1 cellular context compared by ENCODE assay signal in the genomic region with DNA sequence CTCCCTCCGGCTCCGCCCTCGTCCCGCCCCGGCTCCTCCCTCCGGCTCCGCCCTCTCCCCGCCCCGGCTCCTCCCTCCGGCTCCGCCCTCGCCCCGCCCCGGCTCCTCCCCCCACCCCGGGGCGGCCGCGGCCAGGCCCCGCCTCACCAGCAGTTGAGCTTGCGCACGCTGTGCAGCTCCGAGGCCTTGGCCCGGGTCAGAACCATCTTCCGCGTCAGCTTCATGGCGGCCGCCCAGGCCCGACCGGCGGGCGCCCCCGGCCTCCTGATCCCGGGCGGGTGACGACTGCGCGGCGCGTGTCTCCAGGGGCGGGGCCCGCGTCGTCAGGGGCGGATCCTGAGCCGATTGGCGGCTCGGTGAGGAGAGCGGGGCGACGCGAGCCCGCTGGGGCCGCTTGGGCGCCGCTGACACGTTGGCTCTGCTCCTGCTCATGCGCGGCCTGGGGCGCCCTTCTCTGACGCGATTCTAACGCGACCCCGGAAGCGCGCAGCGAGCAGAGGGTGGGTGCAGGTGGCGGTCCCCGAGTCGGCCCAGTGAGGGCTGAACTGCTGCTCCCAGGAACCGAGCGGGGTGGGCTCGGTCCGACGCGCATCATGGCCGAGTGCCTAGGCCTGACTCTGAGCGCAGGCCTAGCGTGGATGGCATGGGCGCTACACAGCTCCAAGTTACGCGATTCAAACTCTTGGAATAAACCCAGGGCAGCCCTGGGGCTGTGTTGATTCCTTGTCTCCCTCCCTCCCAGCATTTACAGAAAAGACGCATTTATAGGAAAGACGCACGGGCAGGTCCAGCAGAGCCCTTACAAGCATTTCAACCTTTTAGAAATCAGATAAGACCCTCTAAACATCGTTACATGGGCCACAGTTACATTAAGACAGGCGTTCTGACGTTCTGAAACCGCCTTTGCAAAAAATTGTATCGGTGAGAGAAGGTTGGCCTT.
TF ChIP-seq lines count a peak whose summit lies in the region.

Gene CFAP410, minus strand, starts transcription at position 420 of the 940 bp plus-strand sequence. Its CDS starts 196 bp downstream, at position 224.

TF ChIP-seq in K562, 482 proteins besides CTCF, POLR2A, EP300 and RAD21 (continued from another document and continues in another):
- TF ChIP-seq, protein P1, sequence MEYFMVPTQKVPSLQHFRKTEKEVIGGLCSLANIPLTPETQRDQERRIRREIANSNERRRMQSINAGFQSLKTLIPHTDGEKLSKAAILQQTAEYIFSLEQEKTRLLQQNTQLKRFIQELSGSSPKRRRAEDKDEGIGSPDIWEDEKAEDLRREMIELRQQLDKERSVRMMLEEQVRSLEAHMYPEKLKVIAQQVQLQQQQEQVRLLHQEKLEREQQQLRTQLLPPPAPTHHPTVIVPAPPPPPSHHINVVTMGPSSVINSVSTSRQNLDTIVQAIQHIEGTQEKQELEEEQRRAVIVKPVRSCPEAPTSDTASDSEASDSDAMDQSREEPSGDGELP (CRISPR knock-in tag; IDR thresholded peaks at IDR 0.05; ENCODE audit: borderline replicate concordance) = peak; percentile 90
- TF ChIP-seq TOE1 (IDR thresholded peaks at IDR 0.05; ENCODE audit: borderline replicate concordance) (no peak), TOE1 (CRISPR knock-in tag; IDR thresholded peaks at IDR 0.05; ENCODE audit: borderline replicate concordance, low read depth) (no peak), ZNF717 (CRISPR knock-in tag; IDR thresholded peaks at IDR 0.05) (no peak), CREM (IDR thresholded peaks at IDR 0.05; ENCODE audit: low read depth) (peak; percentile 100), STAT5B (CRISPR knock-in tag; IDR thresholded peaks at IDR 0.05) (no peak), MTA1 (IDR thresholded peaks at IDR 0.05; ENCODE audit: borderline replicate concordance) (peak; percentile 100), ZNF589 (CRISPR knock-in tag; IDR thresholded peaks at IDR 0.05; ENCODE audit: low read depth) (no peak), FOXM1 (IDR thresholded peaks at IDR 0.05; ENCODE audit: low read depth) (no peak), FOXM1 (CRISPR knock-in tag; IDR thresholded peaks at IDR 0.05; ENCODE audit: low read depth) (0 out of 2 replicates have a peak, but pooled peaks have one; percentile 63), NEUROD1 (IDR thresholded peaks at IDR 0.05; ENCODE audit: borderline replicate concordance, low read depth, low read length, partially characterized antibody) (peak; percentile 61), ZNF644 (tag; IDR thresholded peaks at IDR 0.05; ENCODE audit: low read depth) (no peak), ZFP30 (CRISPR knock-in tag; IDR thresholded peaks at IDR 0.05; ENCODE audit: borderline replicate concordance) (no peak), YY1 (IDR thresholded peaks at IDR 0.05; ENCODE audit: borderline replicate concordance in 1 of 3, control insufficient read depth in 1 of 3, extremely low read depth in 1 of 3, insufficient read depth in 3 of 3, insufficient read length in 1 of 3, insufficient replicate concordance in 2 of 3, low read depth in 1 of 3, low read length in 2 of 3) (peak in 2 of 3 experiments; percentile 59 to 79), ZNF23 (CRISPR knock-in tag; IDR thresholded peaks at IDR 0.05) (no peak), NCOR1 (IDR thresholded peaks at IDR 0.05) (no peak), NR1H2 (CRISPR knock-in tag; IDR thresholded peaks at IDR 0.05) (no peak), SIRT6 (IDR thresholded peaks at IDR 0.05; ENCODE audit: low read depth, low read length) (no peak), ZEB2 (IDR thresholded peaks at IDR 0.05) (no peak), PHF20 (IDR thresholded peaks at IDR 0.05; ENCODE audit: partially characterized antibody) (peak; percentile 100), RBBP5 (IDR thresholded peaks at IDR 0.05; ENCODE audit: borderline replicate concordance, insufficient read depth, low read length, poor library complexity, severe bottlenecking) (peak; percentile 94), EWSR1 (IDR thresholded peaks at IDR 0.05; ENCODE audit: borderline replicate concordance, low read depth, partially characterized antibody) (no peak), HIVEP1 (CRISPR knock-in tag; IDR thresholded peaks at IDR 0.05) (0 out of 2 replicates have a peak, but pooled peaks have one; percentile 66), NCOA4 (IDR thresholded peaks at IDR 0.05; ENCODE audit: partially characterized antibody) (no peak), PPARD (CRISPR knock-in tag; IDR thresholded peaks at IDR 0.05) (no peak), ERF (CRISPR knock-in tag; IDR thresholded peaks at IDR 0.05) (peak; percentile 85), SMARCB1 (IDR thresholded peaks at IDR 0.05; ENCODE audit: insufficient read length, low read depth) (no peak), ZNF398 (CRISPR knock-in tag; IDR thresholded peaks at IDR 0.05) (no peak), C11orf30 (IDR thresholded peaks at IDR 0.05; ENCODE audit: low read depth) (peak; percentile 98), CHD4 (IDR thresholded peaks at IDR 0.05; ENCODE audit: insufficient read depth, insufficient replicate concordance, low read depth, low read length, poor library complexity, severe bottlenecking) (no peak), PRPF4 (IDR thresholded peaks at IDR 0.05; ENCODE audit: insufficient read depth, low read depth, low read length, poor library complexity, severe bottlenecking) (no peak), ZBTB5 (IDR thresholded peaks at IDR 0.05) (no peak), SIN3A (IDR thresholded peaks at IDR 0.05; ENCODE audit: borderline replicate concordance in 2 of 2, control insufficient read depth in 1 of 2, low read depth in 2 of 2, low read length in 2 of 2) (peak; percentile 98 to 99), ZNF263 (CRISPR knock-in tag; IDR thresholded peaks at IDR 0.05; ENCODE audit: borderline replicate concordance) (no peak), DLX4 (CRISPR knock-in tag; IDR thresholded peaks at IDR 0.05) (no peak), NFIC (IDR thresholded peaks at IDR 0.05) (peak; percentile 64), ZNF740 (CRISPR knock-in tag; IDR thresholded peaks at IDR 0.05) (peak; percentile 74), ZNF740 (tag; IDR thresholded peaks at IDR 0.05) (no peak), XRCC5 (IDR thresholded peaks at IDR 0.05; ENCODE audit: low read depth, low read length) (0 out of 2 replicates have a peak, but pooled peaks have one; percentile 60), ATF6 (CRISPR knock-in tag; IDR thresholded peaks at IDR 0.05) (no peak), ZNF584 (CRISPR knock-in tag; IDR thresholded peaks at IDR 0.05; ENCODE audit: low read depth) (no peak), MYNN (IDR thresholded peaks at IDR 0.05) (no peak), MYNN (CRISPR knock-in tag; IDR thresholded peaks at IDR 0.05) (no peak), YBX1 (IDR thresholded peaks at IDR 0.05) (no peak), GABPA (tag; conservative IDR thresholded peaks at IDR 0.05; ENCODE audit: low read depth) (peak; percentile 71), DACH1 (IDR thresholded peaks at IDR 0.05; ENCODE audit: partially characterized antibody) (no peak), KLF13 (tag; IDR thresholded peaks at IDR 0.05; ENCODE audit: borderline replicate concordance, low read depth) (peak; percentile 73), NR2C1 (IDR thresholded peaks at IDR 0.05) (no peak), NR2C1 (tag; IDR thresholded peaks at IDR 0.05) (peak; percentile 46; the same call in 1 of the 2 replicates), KAT7 (CRISPR knock-in tag; IDR thresholded peaks at IDR 0.05; ENCODE audit: borderline replicate concordance) (peak; percentile 81; the same call in 1 of the 2 replicates), CCNT2 (IDR thresholded peaks at IDR 0.05; ENCODE audit: borderline replicate concordance, extremely low read depth, insufficient read length, low read depth, low read length) (peak; percentile 81), CHD2 (IDR thresholded peaks at IDR 0.05; ENCODE audit: low read depth, low read length) (no peak), KLF10 (CRISPR knock-in tag; IDR thresholded peaks at IDR 0.05) (no peak)
- TF ChIP-seq, protein P2, sequence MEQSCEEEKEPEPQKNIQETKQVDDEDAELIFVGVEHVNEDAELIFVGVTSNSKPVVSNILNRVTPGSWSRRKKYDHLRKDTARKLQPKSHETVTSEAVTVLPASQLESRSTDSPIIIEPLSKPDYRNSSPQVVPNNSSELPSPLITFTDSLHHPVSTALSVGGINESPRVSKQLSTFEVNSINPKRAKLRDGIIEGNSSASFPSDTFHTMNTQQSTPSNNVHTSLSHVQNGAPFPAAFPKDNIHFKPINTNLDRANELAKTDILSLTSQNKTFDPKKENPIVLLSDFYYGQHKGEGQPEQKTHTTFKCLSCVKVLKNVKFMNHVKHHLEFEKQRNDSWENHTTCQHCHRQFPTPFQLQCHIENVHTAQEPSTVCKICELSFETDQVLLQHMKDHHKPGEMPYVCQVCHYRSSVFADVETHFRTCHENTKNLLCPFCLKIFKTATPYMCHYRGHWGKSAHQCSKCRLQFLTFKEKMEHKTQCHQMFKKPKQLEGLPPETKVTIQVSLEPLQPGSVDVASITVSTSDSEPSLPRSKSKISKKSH (CRISPR knock-in tag; IDR thresholded peaks at IDR 0.05) = no peak
- TF ChIP-seq, protein P3, sequence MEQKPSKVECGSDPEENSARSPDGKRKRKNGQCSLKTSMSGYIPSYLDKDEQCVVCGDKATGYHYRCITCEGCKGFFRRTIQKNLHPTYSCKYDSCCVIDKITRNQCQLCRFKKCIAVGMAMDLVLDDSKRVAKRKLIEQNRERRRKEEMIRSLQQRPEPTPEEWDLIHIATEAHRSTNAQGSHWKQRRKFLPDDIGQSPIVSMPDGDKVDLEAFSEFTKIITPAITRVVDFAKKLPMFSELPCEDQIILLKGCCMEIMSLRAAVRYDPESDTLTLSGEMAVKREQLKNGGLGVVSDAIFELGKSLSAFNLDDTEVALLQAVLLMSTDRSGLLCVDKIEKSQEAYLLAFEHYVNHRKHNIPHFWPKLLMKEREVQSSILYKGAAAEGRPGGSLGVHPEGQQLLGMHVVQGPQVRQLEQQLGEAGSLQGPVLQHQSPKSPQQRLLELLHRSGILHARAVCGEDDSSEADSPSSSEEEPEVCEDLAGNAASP (IDR thresholded peaks at IDR 0.05) = no peak
